ENCODE assay signal across 1 cellular context in genomic region chr21:35257413-35257812, GRCh38.
TF ChIP-seq lines count a peak whose summit lies in the region.

No MANE protein-coding gene starts in this region.

TF ChIP-seq in SK-N-SH, 30 proteins besides CTCF, POLR2A, EP300 and RAD21 (continued from another document):
- 0 out of 2 replicates have a peak, but pooled peaks have one; percentile 55 for TF ChIP-seq MAX (IDR thresholded peaks at IDR 0.05; ENCODE audit: low read depth)
- TF ChIP-seq FOXJ3 (CRISPR knock-in tag; IDR thresholded peaks at IDR 0.05), result no peak
- TF ChIP-seq REST (IDR thresholded peaks at IDR 0.05; ENCODE audit: low read depth, low read length), result no peak
- TF ChIP-seq, protein P1, sequence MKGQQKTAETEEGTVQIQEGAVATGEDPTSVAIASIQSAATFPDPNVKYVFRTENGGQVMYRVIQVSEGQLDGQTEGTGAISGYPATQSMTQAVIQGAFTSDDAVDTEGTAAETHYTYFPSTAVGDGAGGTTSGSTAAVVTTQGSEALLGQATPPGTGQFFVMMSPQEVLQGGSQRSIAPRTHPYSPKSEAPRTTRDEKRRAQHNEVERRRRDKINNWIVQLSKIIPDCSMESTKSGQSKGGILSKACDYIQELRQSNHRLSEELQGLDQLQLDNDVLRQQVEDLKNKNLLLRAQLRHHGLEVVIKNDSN (IDR thresholded peaks at IDR 0.05; ENCODE audit: borderline replicate concordance, low read depth), result peak; percentile 17; the same call in 1 of the 2 replicates
- TF ChIP-seq NRF1 (IDR thresholded peaks at IDR 0.05; ENCODE audit: low read depth, low read length), result no peak
- no peak for TF ChIP-seq TAF1 (IDR thresholded peaks at IDR 0.05; ENCODE audit: borderline replicate concordance, low read depth, low read length)
- TF ChIP-seq SMC3 (IDR thresholded peaks at IDR 0.05; ENCODE audit: low read depth, low read length), result no peak
- TF ChIP-seq, protein P2, sequence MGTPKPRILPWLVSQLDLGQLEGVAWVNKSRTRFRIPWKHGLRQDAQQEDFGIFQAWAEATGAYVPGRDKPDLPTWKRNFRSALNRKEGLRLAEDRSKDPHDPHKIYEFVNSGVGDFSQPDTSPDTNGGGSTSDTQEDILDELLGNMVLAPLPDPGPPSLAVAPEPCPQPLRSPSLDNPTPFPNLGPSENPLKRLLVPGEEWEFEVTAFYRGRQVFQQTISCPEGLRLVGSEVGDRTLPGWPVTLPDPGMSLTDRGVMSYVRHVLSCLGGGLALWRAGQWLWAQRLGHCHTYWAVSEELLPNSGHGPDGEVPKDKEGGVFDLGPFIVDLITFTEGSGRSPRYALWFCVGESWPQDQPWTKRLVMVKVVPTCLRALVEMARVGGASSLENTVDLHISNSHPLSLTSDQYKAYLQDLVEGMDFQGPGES (IDR thresholded peaks at IDR 0.05; ENCODE audit: low read depth, low read length), result no peak
- TF ChIP-seq RXRA (IDR thresholded peaks at IDR 0.05; ENCODE audit: borderline replicate concordance, low read depth), result peak; percentile 34; the same call in 1 of the 2 replicates
- no peak for TF ChIP-seq CHD2 (IDR thresholded peaks at IDR 0.05; ENCODE audit: low read length, partially characterized antibody)
TF ChIP-seq in SK-N-SH: peak in this region for 11.
